Comparison of ENCODE assay signal across 16 cellular contexts in the genomic region with DNA sequence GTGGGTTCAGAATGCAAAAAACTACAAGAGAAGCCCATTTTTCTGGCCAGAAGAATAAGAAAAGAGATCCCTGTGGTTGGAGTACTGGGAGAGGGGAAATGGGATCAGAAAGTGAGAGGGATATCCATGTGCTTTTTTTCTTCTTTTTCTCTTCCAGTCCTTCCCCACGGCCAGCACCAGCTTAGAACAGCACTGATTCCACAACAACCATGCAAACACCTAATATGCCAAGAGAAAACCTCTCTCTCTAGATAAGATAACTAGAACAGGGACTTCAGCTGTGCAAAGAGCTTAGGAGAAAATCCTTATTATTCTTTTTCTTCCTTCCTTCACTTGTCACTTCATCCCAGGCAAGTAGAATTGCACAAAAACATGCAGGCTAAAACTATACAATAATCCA.
A peak's percentile ranks its signal among the peaks of the same experiment; 100 is the strongest.
DNase-seq lines count a peak whose midpoint lies in the region; ATAC-seq, FAIRE-seq and TF ChIP-seq lines count a peak whose summit lies in the region.
"Had no signal": no experiment of that assay in that cellular context is flagged by ENCODE, and none has a peak within 500 bp of the region (broad histone marks: within the 10 kb centered on the region; RNA-seq: fewer than 3 reads in every experiment).

No MANE protein-coding gene starts in this region.

- H3K9me3 ChIP-seq in CD4-positive, CD25-positive, alpha-beta regulatory T cell (ENCODE audit: control insufficient read depth in 2 of 2, low read length in 2 of 2) = no peaks in the 10 kb centered on the region
- H3K9me3 ChIP-seq in DOHH2 (ENCODE audit: control insufficient read depth, insufficient read depth, low read length) (no peaks in the 10 kb centered on the region), neural progenitor cell (ENCODE audit: low read depth) (no peaks in the 10 kb centered on the region)
- H3K9me3 ChIP-seq: A549; BLaER1 treated with 17β-estradiol and CSF1 and Interleukin-3, amounts not matched to agents 10 nM and 100 nM had no signal

- H3K9me3 Mint-ChIP-seq in CD4-positive, CD25-positive, alpha-beta regulatory T cell = no peaks in the 10 kb centered on the region
- no peaks in the 10 kb centered on the region for H3K9me3 Mint-ChIP-seq in effector memory CD8-positive, alpha-beta T cell
- H3K9me3 Mint-ChIP-seq in neural progenitor cell = peaks cover 21% of the 10 kb centered on the region

- no peaks in the 10 kb centered on the region for H3K36me3 Mint-ChIP-seq in CD4-positive, CD25-positive, alpha-beta regulatory T cell
- H3K36me3 Mint-ChIP-seq in effector memory CD8-positive, alpha-beta T cell (ENCODE audit: insufficient read depth) = peaks cover 6% of the 10 kb centered on the region
- H3K36me3 Mint-ChIP-seq in neural progenitor cell = peaks cover 27% of the 10 kb centered on the region

- no peak for TF ChIP-seq CTCF in DOHH2 (IDR thresholded peaks at IDR 0.05; ENCODE audit: low read depth, low read length, poor library complexity, severe bottlenecking)
- TF ChIP-seq CTCF in neural progenitor cell (IDR thresholded peaks at IDR 0.05) = no peak

- peaks cover 19% of the 10 kb centered on the region for H3F3A ChIP-seq in DOHH2 (ENCODE audit: control insufficient read depth, insufficient read depth)
- peaks cover 12% of the 10 kb centered on the region for H3F3A ChIP-seq in neural progenitor cell (ENCODE audit: low read depth)

- H3K36me3 ChIP-seq in CD4-positive, CD25-positive, alpha-beta regulatory T cell (ENCODE audit: control insufficient read depth, insufficient read depth, low read length) = no peaks in the 10 kb centered on the region
- peaks cover 17% of the 10 kb centered on the region; the same call in 1 of the 2 replicates for H3K36me3 ChIP-seq in DOHH2 (ENCODE audit: control insufficient read depth, low read length)
- no peaks in the 10 kb centered on the region for H3K36me3 ChIP-seq in neural progenitor cell
- H3K36me3 ChIP-seq: BLaER1 treated with 17β-estradiol and CSF1 and Interleukin-3, amounts not matched to agents 10 nM and 100 nM had no signal

- no peaks in the 10 kb centered on the region for H3K9me2 ChIP-seq in DOHH2 (replicated peaks; ENCODE audit: control insufficient read depth, low read length)

- H3K4me3 ChIP-seq in CD4-positive, CD25-positive, alpha-beta regulatory T cell (ENCODE audit: low read depth, low read length) = no peak overlapping the region
- peak overlapping the region; percentile 13; the same call in 1 of the 2 replicates for H3K4me3 ChIP-seq in DOHH2 (ENCODE audit: low read length)
- no peak overlapping the region for H3K4me3 ChIP-seq in neural progenitor cell
- H3K4me3 ChIP-seq: A549; BLaER1 treated with 17β-estradiol and CSF1 and Interleukin-3, amounts not matched to agents 10 nM and 100 nM had no signal

- H4K20me1 ChIP-seq in DOHH2 (ENCODE audit: control insufficient read depth, insufficient read depth, low read depth, low read length) (no peaks in the 10 kb centered on the region), neural progenitor cell (ENCODE audit: low read depth) (peaks cover 44% of the 10 kb centered on the region)
- H4K20me1 ChIP-seq: BLaER1 treated with 17β-estradiol and CSF1 and Interleukin-3, amounts not matched to agents 10 nM and 100 nM had no signal

- no peaks in the 10 kb centered on the region for H3K27me3 ChIP-seq in CD4-positive, CD25-positive, alpha-beta regulatory T cell (ENCODE audit: control insufficient read depth, insufficient read depth, low read length)
- H3K27me3 ChIP-seq in DOHH2 (ENCODE audit: control insufficient read depth, low read length) (no peaks in the 10 kb centered on the region), neural progenitor cell (no peaks in the 10 kb centered on the region)
- H3K27me3 ChIP-seq: BLaER1 treated with 17β-estradiol and CSF1 and Interleukin-3, amounts not matched to agents 10 nM and 100 nM had no signal

- H3K27ac ChIP-seq in CD4-positive, CD25-positive, alpha-beta regulatory T cell (ENCODE audit: insufficient read depth, low read length, poor library complexity, severe bottlenecking) = no peak overlapping the region
- H3K27ac ChIP-seq in DOHH2 (ENCODE audit: low read depth, low read length) (peak overlapping the region; percentile 6; the same call in 1 of the 2 replicates), neural progenitor cell (peak overlapping the region; percentile 75)
- H3K27ac ChIP-seq: A549; BLaER1 treated with 17β-estradiol and CSF1 and Interleukin-3, amounts not matched to agents 10 nM and 100 nM had no signal

- peaks cover 69% of the 10 kb centered on the region for H3K79me2 ChIP-seq in DOHH2 (ENCODE audit: control insufficient read depth, low read length)
- peaks cover 99% of the 10 kb centered on the region for H3K79me2 ChIP-seq in neural progenitor cell (ENCODE audit: low read depth)

- peaks cover 11 to 23% (median 15%) of the 10 kb centered on the region in 4 donors for H3K4me1 Mint-ChIP-seq in CD4-positive, CD25-positive, alpha-beta regulatory T cell
- peaks cover 27 to 28% of the 10 kb centered on the region in 2 donors for H3K4me1 Mint-ChIP-seq in effector memory CD8-positive, alpha-beta T cell (ENCODE audit: low read depth in 2 of 2)
- peaks cover 25% of the 10 kb centered on the region for H3K4me1 Mint-ChIP-seq in neural progenitor cell

- H3K4me1 ChIP-seq in CD4-positive, CD25-positive, alpha-beta regulatory T cell (ENCODE audit: control insufficient read depth, insufficient read depth, low read length, poor library complexity, severe bottlenecking) = peaks cover 16% of the 10 kb centered on the region
- H3K4me1 ChIP-seq in DOHH2 (ENCODE audit: control insufficient read depth, low read length) (peaks cover 93% of the 10 kb centered on the region), neural progenitor cell (peaks cover 34% of the 10 kb centered on the region)
- H3K4me1 ChIP-seq: A549; BLaER1 treated with 17β-estradiol and CSF1 and Interleukin-3, amounts not matched to agents 10 nM and 100 nM had no signal

- H3K4me2 ChIP-seq in DOHH2 (ENCODE audit: low read length) = peak overlapping the region; percentile 67
- peak overlapping the region; percentile 55 for H3K4me2 ChIP-seq in neural progenitor cell
- H3K4me2 ChIP-seq: A549; BLaER1 treated with 17β-estradiol and CSF1 and Interleukin-3, amounts not matched to agents 10 nM and 100 nM had no signal

- ATAC-seq in CD4-positive, CD25-positive, alpha-beta regulatory T cell (ENCODE audit: low read depth in 2 of 2) = no peak
- no peak for ATAC-seq in effector memory CD8-positive, alpha-beta T cell (replicated peaks)
- no peak for ATAC-seq in HG03025 (IDR thresholded peaks at IDR 0.05; ENCODE audit: low FRiP score, unreplicated experiment)
- ATAC-seq in HG02973 (IDR thresholded peaks at IDR 0.05; ENCODE audit: unreplicated experiment) = no peak
- ATAC-seq: A549 had no signal

- peaks cover 9% of the 10 kb centered on the region for H3K27me3 Mint-ChIP-seq in CD4-positive, CD25-positive, alpha-beta regulatory T cell
- H3K27me3 Mint-ChIP-seq in effector memory CD8-positive, alpha-beta T cell = peaks cover 0 to 4% of the 10 kb centered on the region in 2 donors
- no peaks in the 10 kb centered on the region for H3K27me3 Mint-ChIP-seq in neural progenitor cell (ENCODE audit: insufficient read depth, low read depth)

- H3K9ac ChIP-seq in neural progenitor cell = no peak overlapping the region
- H3K9ac ChIP-seq: BLaER1 treated with 17β-estradiol and CSF1 and Interleukin-3, amounts not matched to agents 10 nM and 100 nM had no signal

- FAIRE-seq in HTR-8/SVneo (lab: Jason Lieb, UNC) = no peak
- FAIRE-seq: A549 had no signal

- H2AFZ ChIP-seq in neural progenitor cell (replicated peaks) = no peak overlapping the region

- no peak for DNase-seq in CD4-positive, CD25-positive, alpha-beta regulatory T cell
- no peak for DNase-seq in effector memory CD8-positive, alpha-beta T cell
- DNase-seq in neural progenitor cell (ENCODE audit: low spot score) (no peak), HuH-7.5 (ENCODE audit: low spot score) (no peak), HTR-8/SVneo (ENCODE audit: insufficient read length, low spot score) (no peak)
- DNase-seq: DMS53, NCI-H1048, NCI-H1436 treated with DMSO at 0.1 percent for 48 hours, NCI-H2081, NCI-H510A, NCI-H774 had no signal

- peak overlapping the region in 2 of 3 donors; percentile 27 to 37 for H3K27ac Mint-ChIP-seq in CD4-positive, CD25-positive, alpha-beta regulatory T cell
- peak overlapping the region; percentile 8 to 20 for H3K27ac Mint-ChIP-seq in effector memory CD8-positive, alpha-beta T cell
- H3K27ac Mint-ChIP-seq in neural progenitor cell = peak overlapping the region; percentile 85

- H3K4me3 Mint-ChIP-seq in CD4-positive, CD25-positive, alpha-beta regulatory T cell = no peak overlapping the region
- no peak overlapping the region for H3K4me3 Mint-ChIP-seq in effector memory CD8-positive, alpha-beta T cell
- no peak overlapping the region for H3K4me3 Mint-ChIP-seq in neural progenitor cell

Comparison
In these comparisons a context has a peak if more than half of its experiments do, and no peak if none do; other contexts are left out.
1. H3K27ac Mint-ChIP-seq: peak in every context shown above with its lines; median percentile 85 in neural progenitor cell; 32 in CD4-positive, CD25-positive, alpha-beta regulatory T cell; 14 in effector memory CD8-positive, alpha-beta T cell.